ENCODE assay signal across 26 cellular contexts in genomic region chr1:214004014-214004413, GRCh38. TPM values are rescaled to one million over a fixed set of nuclear protein-coding genes. Genes with fewer than 3 reads are reported as not detected.
A peak's percentile ranks its signal among the peaks of the same experiment; 100 is the strongest.
DNase-seq lines count a peak whose midpoint lies in the region; ATAC-seq and TF ChIP-seq lines count a peak whose summit lies in the region.
"Had no signal": no experiment of that assay in that cellular context is flagged by ENCODE, and none has a peak within 500 bp of the region (broad histone marks: within the 10 kb centered on the region; RNA-seq: fewer than 3 reads in every experiment).

No MANE protein-coding gene starts in this region.

- no peaks in the 10 kb centered on the region for H3K36me3 ChIP-seq in right atrium auricular region
- peaks cover 0 to 11% of the 10 kb centered on the region in 2 experiments for H3K36me3 ChIP-seq in SK-N-SH (replicated peaks in 1 of 2; ENCODE audit: control insufficient read depth in 1 of 2, insufficient read depth in 2 of 2, low read length in 1 of 2)
- no peaks in the 10 kb centered on the region for H3K36me3 ChIP-seq in lower lobe of right lung
- H3K36me3 ChIP-seq: BLaER1 treated with 17β-estradiol and CSF1 and Interleukin-3, amounts not matched to agents 10 nM and 100 nM; MG63; spleen had no signal

- intact Hi-C loops in Right ventricle myocardium inferior (cut with DNase I): no loop called here
- intact Hi-C loops in lower lobe of right lung (cut with DNase I): no loop called here

- H4K20me1 ChIP-seq in SK-N-SH (ENCODE audit: insufficient read depth): no peaks in the 10 kb centered on the region
- H4K20me1 ChIP-seq: BLaER1 treated with 17β-estradiol and CSF1 and Interleukin-3, amounts not matched to agents 10 nM and 100 nM had no signal

- H3K9me3 ChIP-seq in right atrium auricular region (no peaks in the 10 kb centered on the region), SK-N-SH (no peaks in the 10 kb centered on the region), lower lobe of right lung (no peaks in the 10 kb centered on the region)
- H3K9me3 ChIP-seq: A549; BLaER1 treated with 17β-estradiol and CSF1 and Interleukin-3, amounts not matched to agents 10 nM and 100 nM; MG63; psoas muscle; spleen had no signal

- 13% methylated on average over 2 of the region's 2 CpGs for WGBS in SK-N-SH (ENCODE audit: low lambda C conversion rate)

- POLR2A ChIA-PET in SK-N-SH (lab: Yijun Ruan, JAX): interaction anchor here (2.0 to 3.8 kb wide), 2 partner anchors 15 to 17 kb away, joined by 12 to 21 read pairs; partner anchors contain the start of gene PROX1

- H3K4me3 ChIP-seq in right atrium auricular region: no peak overlapping the region
- H3K4me3 ChIP-seq in SK-N-SH (ENCODE audit: low read depth in 2 of 2, low read length in 1 of 2): no peak overlapping the region
- no peak overlapping the region for H3K4me3 ChIP-seq in lower lobe of right lung
- H3K4me3 ChIP-seq: A549; BLaER1 treated with 17β-estradiol and CSF1 and Interleukin-3, amounts not matched to agents 10 nM and 100 nM; hepatocyte; MG63; PC-9; psoas muscle; SK-N-MC; spleen had no signal

- no peaks in the 10 kb centered on the region for H3K79me2 ChIP-seq in SK-N-SH (ENCODE audit: insufficient read depth)
- H3K79me2 ChIP-seq: hepatocyte had no signal

- no peaks in the 10 kb centered on the region for H3K9me2 ChIP-seq in SK-N-SH

- TF ChIP-seq CTCF in right atrium auricular region (IDR thresholded peaks at IDR 0.05): no peak
- TF ChIP-seq CTCF in SK-N-SH (IDR thresholded peaks at IDR 0.05): no peak
- TF ChIP-seq CTCF in lower lobe of right lung (IDR thresholded peaks at IDR 0.05): no peak

- no peak overlapping the region for H3K9ac ChIP-seq in SK-N-SH
- H3K9ac ChIP-seq: BLaER1 treated with 17β-estradiol and CSF1 and Interleukin-3, amounts not matched to agents 10 nM and 100 nM had no signal

- CTCF ChIA-PET in SK-N-SH (lab: Yijun Ruan, JAX): interaction anchor here (0.9 to 2.3 kb wide), 5 partner anchors 8 to 119 kb away, joined by 3 to 11 read pairs (median 3); no protein-coding TSS in a partner anchor

- peak in 1 of 2 experiments; percentile 86; a peak in 2 of 4 replicates for TF ChIP-seq EP300 in SK-N-SH (IDR thresholded peaks at IDR 0.05; ENCODE audit: borderline replicate concordance in 1 of 2, low read depth in 1 of 2, low read length in 1 of 2)

- H3K4me1 ChIP-seq in right atrium auricular region (peaks cover 0 to 9% of the 10 kb centered on the region in 2 donors), SK-N-SH (ENCODE audit: control insufficient read depth in 1 of 2, insufficient read depth in 2 of 2, low read depth in 1 of 2, low read length in 1 of 2) (peaks cover 0 to 51% of the 10 kb centered on the region in 2 experiments; a peak in 2 of 4 replicates), lower lobe of right lung (no peaks in the 10 kb centered on the region)
- H3K4me1 ChIP-seq: A549, psoas muscle, spleen had no signal

- no peaks in the 10 kb centered on the region for H3F3A ChIP-seq in SK-N-SH (replicated peaks; ENCODE audit: insufficient read depth)

- H3K27ac ChIP-seq in right atrium auricular region: no peak overlapping the region
- peak overlapping the region; percentile 5 to 98; a peak in 3 of 4 replicates for H3K27ac ChIP-seq in SK-N-SH (ENCODE audit: low read depth in 2 of 2, low read length in 1 of 2)
- peak overlapping the region; percentile 61 for H3K27ac ChIP-seq in temporal lobe (ENCODE audit: low read depth, low read length)
- no peak overlapping the region for H3K27ac ChIP-seq in lower lobe of right lung
- H3K27ac ChIP-seq: A549; BLaER1 treated with 17β-estradiol and CSF1 and Interleukin-3, amounts not matched to agents 10 nM and 100 nM; hepatocyte; HL-60; PC-9; psoas muscle; SK-N-MC had no signal

- H3K27me3 ChIP-seq in right atrium auricular region (no peaks in the 10 kb centered on the region), SK-N-SH (ENCODE audit: insufficient read depth) (no peaks in the 10 kb centered on the region), lower lobe of right lung (ENCODE audit: low read depth) (no peaks in the 10 kb centered on the region)
- H3K27me3 ChIP-seq: BLaER1 treated with 17β-estradiol and CSF1 and Interleukin-3, amounts not matched to agents 10 nM and 100 nM; hepatocyte had no signal

- TF ChIP-seq RAD21 in SK-N-SH (IDR thresholded peaks at IDR 0.05; ENCODE audit: low read length): no peak; the same call in 1 of the 2 replicates

- no peak overlapping the region for H2AFZ ChIP-seq in SK-N-SH (ENCODE audit: low read depth)
- H2AFZ ChIP-seq: hepatocyte, PC-9 had no signal

- DNase-seq in Right ventricle myocardium inferior (ENCODE audit: missing footprints) (no peak), right atrium auricular region (ENCODE audit: low spot score) (no peak), SK-N-SH (no peak), islet precursor cell (peak; percentile 26), lower lobe of right lung (no peak), AG08396 (ENCODE audit: low spot score) (no peak)
- DNase-seq: activated CD4-positive, CD25-positive, alpha-beta regulatory T cell; activated CD8-positive, alpha-beta T cell treated with anti-CD3 and anti-CD28 coated beads for 36 hours; activated naive CD4-positive, alpha-beta T cell treated with Interleukin-2 at 50 U/mL for 16 hours; activated T-cell treated with anti-CD3 and anti-CD28 coated beads, Interleukin-2, amount 50 U/mL, for 1 hour; anterior cingulate cortex; IMR-90; MG63; NCI-H2029; NCI-H748 treated with DMSO at 0.1 percent for 48 hours; PC-9; psoas muscle; spleen; T-helper 9 cell had no signal

- no peak overlapping the region for H3K4me2 ChIP-seq in SK-N-SH
- H3K4me2 ChIP-seq: A549; BLaER1 treated with 17β-estradiol and CSF1 and Interleukin-3, amounts not matched to agents 10 nM and 100 nM; hepatocyte; PC-9 had no signal

- ATAC-seq in Right ventricle myocardium inferior (peak; percentile 50), lower lobe of right lung (no peak), GM21423 (IDR thresholded peaks at IDR 0.05; ENCODE audit: unreplicated experiment) (no peak)
- ATAC-seq: A549; activated CD8-positive, alpha-beta T cell treated with anti-CD3 and anti-CD28 coated beads for 36 hours had no signal

TF ChIP-seq in SK-N-SH, 30 proteins besides CTCF, POLR2A, EP300 and RAD21:
- TF ChIP-seq SMC3 (IDR thresholded peaks at IDR 0.05; ENCODE audit: low read depth, low read length) (no peak), RCOR1 (IDR thresholded peaks at IDR 0.05; ENCODE audit: low read length) (peak; percentile 32; the same call in 1 of the 2 replicates), NRF1 (IDR thresholded peaks at IDR 0.05; ENCODE audit: low read depth, low read length) (no peak), IRF3 (IDR thresholded peaks at IDR 0.05; ENCODE audit: low read depth, low read length) (no peak), MXI1 (IDR thresholded peaks at IDR 0.05; ENCODE audit: low read depth, low read length) (peak; percentile 61; the same call in 1 of the 2 replicates), USF2 (IDR thresholded peaks at IDR 0.05; ENCODE audit: borderline replicate concordance, low read depth, low read length) (no peak), GATA2 (CRISPR knock-in tag; IDR thresholded peaks at IDR 0.05) (peak; percentile 25), RFX5 (IDR thresholded peaks at IDR 0.05; ENCODE audit: low read length) (no peak)
TF ChIP-seq in SK-N-SH: peak in this region for 3.

RNA-seq across cellular contexts. Expression of gene PROX1, which starts 16.2 kb away (rescaled TPM):
- total RNA-seq in Right ventricle myocardium inferior (82.9 TPM), right atrium auricular region (10 to 100 TPM; 39.7 to 46.5 TPM), temporal lobe (13.3 TPM), lower lobe of right lung (11.7 TPM)
- 0.25 and 0.45 TPM in 2 replicates for polyA plus RNA-seq in SK-N-SH (2012; rRNA removed)
- 0.55 and 0.71 TPM in 2 replicates for polyA plus RNA-seq in SK-N-SH (2012; cell fraction: cytosol; rRNA removed)
- 0.45 and 0.51 TPM in 2 replicates for polyA plus RNA-seq in SK-N-SH (2012; cell fraction: nucleus; rRNA removed)
- total RNA-seq: PC-9 had no signal

Comparison
In these comparisons a context has a peak if more than half of its experiments do, and no peak if none do; other contexts are left out.
1. H3K27ac ChIP-seq: peak in SK-N-SH (2 of 2) and temporal lobe (single experiment); none in right atrium auricular region (0 of 2) and lower lobe of right lung (single experiment).